17 cellular contexts compared by ENCODE assay signal in the genomic region with DNA sequence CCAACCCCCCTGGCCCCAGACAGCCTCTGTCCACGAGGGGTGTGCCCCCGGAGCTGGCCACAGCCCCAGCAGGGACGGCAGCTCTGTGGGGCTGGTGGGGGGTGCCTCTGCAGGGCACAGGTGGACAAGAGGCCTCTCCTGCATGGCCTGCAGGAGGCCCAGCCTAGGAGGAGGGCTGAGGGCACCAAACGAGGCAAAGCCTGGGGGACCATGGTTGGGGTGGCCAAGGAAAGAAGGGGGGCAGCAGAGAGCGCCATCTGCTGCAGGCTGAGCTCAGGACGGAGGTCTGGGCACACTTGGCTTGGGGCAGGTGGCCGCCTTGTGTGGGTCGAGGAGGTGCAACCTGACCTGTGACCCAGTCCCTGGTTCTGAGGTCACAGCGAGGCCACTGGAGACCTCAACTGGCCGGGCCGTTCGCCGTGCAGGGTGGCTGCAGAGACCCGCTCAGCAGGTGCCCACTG. TPM values are rescaled to one million over a fixed set of nuclear protein-coding genes. Genes with fewer than 3 reads are reported as not detected.
DNase-seq lines count a peak whose midpoint lies in the region; ATAC-seq, FAIRE-seq and TF ChIP-seq lines count a peak whose summit lies in the region.
"Had no signal": no experiment of that assay in that cellular context is flagged by ENCODE, and none has a peak within 500 bp of the region (broad histone marks: within the 10 kb centered on the region; RNA-seq: fewer than 3 reads in every experiment).

No MANE protein-coding gene starts in this region.

- TF ChIP-seq RAD21 in K562 (CRISPR knock-in tag; conservative IDR thresholded peaks at IDR 0.05 in 1 of 2, IDR thresholded peaks at IDR 0.05 in 1 of 2) = no peak

- H4K20me1 ChIP-seq in Karpas-422 (ENCODE audit: insufficient read depth, low read depth, low read length) (no peaks in the 10 kb centered on the region), K562 (replicated peaks; ENCODE audit: control insufficient read depth, insufficient read depth, low read length) (0 out of 2 replicates have a peak, but pooled peaks cover 4% of the 10 kb centered on the region)

- H3K79me2 ChIP-seq in Karpas-422 (ENCODE audit: low read length) (no peaks in the 10 kb centered on the region), K562 (ENCODE audit: control insufficient read depth, insufficient read depth, low read length) (no peaks in the 10 kb centered on the region)
- H3K79me2 ChIP-seq: hepatocyte had no signal

- no TSS peak for BruUV-seq in K562 (replicated peaks; lab: Mats Ljungman, UMichigan)

- no peak for TF ChIP-seq EP300 in K562 (IDR thresholded peaks at IDR 0.05; ENCODE audit: low read length)

- H3K4me1 ChIP-seq in Karpas-422 (ENCODE audit: low read length) (peaks cover 29% of the 10 kb centered on the region), K562 (replicated peaks in 1 of 2; ENCODE audit: control insufficient read depth in 2 of 2, insufficient read depth in 2 of 2, low read length in 2 of 2) (peaks cover 12 to 79% of the 10 kb centered on the region in 2 experiments; a peak in 3 of 5 replicates)

- H3K9me2 ChIP-seq in Karpas-422 (replicated peaks; ENCODE audit: insufficient read depth, low read length) = no peaks in the 10 kb centered on the region

- TF ChIP-seq POLR2A in K562 (conservative IDR thresholded peaks at IDR 0.05) = no peak

- no peak overlapping the region for H3K4me3 ChIP-seq in Karpas-422 (ENCODE audit: low read length)
- H3K4me3 ChIP-seq in K562 = no peak overlapping the region
- no peak overlapping the region for H3K4me3 ChIP-seq in retinal pigment epithelial cell (ENCODE audit: low read length)
- H3K4me3 ChIP-seq: hepatocyte, smooth muscle cell had no signal

- WGBS in K562 (ENCODE audit: insufficient coverage, low coverage, missing lambda C conversion rate) = 68% methylated on average over 14 of the region's 14 CpGs

- H3K9ac ChIP-seq in Karpas-422 (ENCODE audit: low read length) (no peak overlapping the region), K562 (ENCODE audit: insufficient read depth in 1 of 2, low read depth in 2 of 2, low read length in 2 of 2) (peak overlapping the region in 1 of 2 experiments; percentile 1; a peak in 1 of 4 replicates)

- TF ChIP-seq CTCF in GM12874 (IDR thresholded peaks at IDR 0.05; ENCODE audit: insufficient read depth, low read depth, low read length) (peak; percentile 20; the same call in 1 of the 2 replicates), K562 (IDR thresholded peaks at IDR 0.05 in 2 of 3, conservative IDR thresholded peaks at IDR 0.05 in 1 of 3; ENCODE audit: insufficient read depth in 2 of 3, low read depth in 1 of 3, low read length in 3 of 3) (peak in 2 of 3 experiments; percentile 20 to 25; a peak in 3 of 6 replicates), retinal pigment epithelial cell (conservative IDR thresholded peaks at IDR 0.05; ENCODE audit: low read depth, low read length) (peak; percentile 14)

- H3K27ac ChIP-seq in Karpas-422 (ENCODE audit: low read length) = no peak overlapping the region
- H3K27ac ChIP-seq in K562 (ENCODE audit: extremely low read depth, low read depth, low read length) = no peak overlapping the region
- H3K27ac ChIP-seq: hepatocyte, RWPE1 had no signal

- intact Hi-C loops in K562 (cut with micrococcal nuclease) = no loop called here

- in situ Hi-C loops in K562 (cut with MboI) = no loop called here

- H2AFZ ChIP-seq in Karpas-422 (ENCODE audit: low read length) (no peak overlapping the region), K562 (ENCODE audit: low read depth, low read length) (no peak overlapping the region)
- H2AFZ ChIP-seq: hepatocyte had no signal

- H3K36me3 ChIP-seq in Karpas-422 (ENCODE audit: insufficient read depth, low read length) (no peaks in the 10 kb centered on the region), K562 (ENCODE audit: control insufficient read depth, insufficient read depth, low read length) (no peaks in the 10 kb centered on the region)

- POLR2A ChIA-PET in K562 (lab: Yijun Ruan, JAX) = interaction anchor here (0.6 kb wide), 1 partner anchor 99 kb away, joined by 3 read pairs; no protein-coding TSS in a partner anchor

- H3K4me2 ChIP-seq in Karpas-422 (ENCODE audit: low read depth, low read length, poor library complexity, severe bottlenecking) (no peak overlapping the region), K562 (ENCODE audit: insufficient read depth, low read length) (no peak overlapping the region)
- H3K4me2 ChIP-seq: hepatocyte, smooth muscle cell had no signal

- no peaks in the 10 kb centered on the region for H3K9me3 ChIP-seq in Karpas-422 (ENCODE audit: low read length)
- H3K9me3 ChIP-seq in K562 (replicated peaks; ENCODE audit: control insufficient read depth, insufficient read depth, low read depth, low read length) = no peaks in the 10 kb centered on the region

- H3K27me3 ChIP-seq in Karpas-422 (ENCODE audit: low read length) (no peaks in the 10 kb centered on the region), K562 (ENCODE audit: control insufficient read depth in 2 of 2, insufficient read depth in 2 of 2, low read length in 2 of 2) (no peaks in the 10 kb centered on the region; a peak in 1 of 5 replicates)
- H3K27me3 ChIP-seq: hepatocyte had no signal

- peak; percentile 55 for DNase-seq in Karpas-422
- DNase-seq in K562 (ENCODE audit: extremely low read depth in 1 of 4, low spot score in 3 of 4) = no peak
- no peak for DNase-seq in retinal pigment epithelial cell (ENCODE audit: low read depth)
- no peak for DNase-seq in GF-D8 (lab: John Stamatoyannopoulos, UW)
- DNase-seq in T1000 (lab: John Stamatoyannopoulos, UW) = no peak
- DNase-seq: activated CD4-positive, alpha-beta memory T cell treated with anti-CD3 and anti-CD28 coated beads for 36 hours; activated naive CD4-positive, alpha-beta T cell treated with anti-CD3 and anti-CD28 coated beads for 36 hours; activated T-cell treated with anti-CD3 and anti-CD28 coated beads, Interleukin-2, amount 50 U/mL, for 1 hour; AML-193; stimulated activated CD8-positive, alpha-beta memory T cell treated with anti-CD3 and anti-CD28 coated beads, Interleukin-4, amount 100 ng/mL, for 48 hours had no signal

- CTCF ChIA-PET in K562 (lab: Yijun Ruan, JAX; ENCODE audit: low intra/inter-chr PET ratio) = no interaction called here

- ATAC-seq in K562 = no peak
- ATAC-seq in HG02938 (IDR thresholded peaks at IDR 0.05; ENCODE audit: unreplicated experiment) = no peak

- FAIRE-seq in K562 (lab: Jason Lieb, UNC) = no peak
- FAIRE-seq: colon, endometrium had no signal

- H3K9me1 ChIP-seq in K562 (ENCODE audit: control insufficient read depth, insufficient read depth, low read length) = no peaks in the 10 kb centered on the region

RNA-seq across cellular contexts. Expression of a gene that starts 27.3 kb away (rescaled TPM):
- total RNA-seq in Karpas-422 (2014; rRNA removed; shearing (Covaris generic); ENCODE audit: low replicate concordance) = 26.2 and 28.8 TPM in 2 replicates
- 200 and 398 TPM in 2 replicates for total RNA-seq in K562 (2011; cell fraction: chromatin; rRNA removed; ENCODE audit: low replicate concordance)
- total RNA-seq in K562 (2011; cell fraction: nucleolus; rRNA removed) = 176 and 196 TPM in 2 replicates
- total RNA-seq in K562 (2011; cell fraction: nucleoplasm; rRNA removed) = 186 and 220 TPM in 2 replicates
- total RNA-seq in K562 (2014; rRNA removed) = 68.6 and 84.3 TPM in 2 replicates
- total RNA-seq in K562 (2014; rRNA removed; fragmentation: Illumina TruSeq; extraction: Trizol) = 40.5 and 48.5 TPM in 2 replicates
- 51.6 and 52.9 TPM in 2 replicates for total RNA-seq in K562 (2015; rRNA removed; fragmentation: Illumina TruSeq; extraction: Trizol)
- 89.1 and 105 TPM in 2 replicates for total RNA-seq in K562 (2021)
- polyA plus RNA-seq in K562 (2011; rRNA removed) = 38.0 and 47.3 TPM in 2 replicates
- 22.9 and 23.5 TPM in 2 replicates for polyA plus RNA-seq in K562 (2011; cell fraction: cytosol; rRNA removed)
- polyA plus RNA-seq in K562 (2011; cell fraction: nucleus; rRNA removed) = 233 and 286 TPM in 2 replicates
- polyA plus RNA-seq in K562 (2012) = 35.6 and 62.2 TPM in 2 replicates
- 79.7 and 97.5 TPM in 2 replicates for polyA plus RNA-seq in K562 (2014; fragmentation: Illumina TruSeq; extraction: Trizol)
- polyA plus RNA-seq in K562 (2014; fragmentation: Nextera tagmentation; extraction: Ambion mirVana) = 1 to 10 TPM in 1 of 2 experiments, under 1 TPM in 1; 0.89 to 1.8 TPM
- polyA plus RNA-seq in K562 (2014; rRNA removed) = 60.2 and 64.7 TPM in 2 replicates
- 23.9 and 28.6 TPM in 2 replicates for polyA minus RNA-seq in K562 (2011; rRNA and poly(A)+ RNA removed)
- 20.8 and 22.0 TPM in 2 replicates for polyA minus RNA-seq in K562 (2011; cell fraction: cytosol; rRNA and poly(A)+ RNA removed)
- 66.5 and 104 TPM in 2 replicates for polyA minus RNA-seq in K562 (2011; cell fraction: nucleus; rRNA and poly(A)+ RNA removed)

RNA-seq across cellular contexts. Expression of a gene that starts 40.5 kb away (rescaled TPM):
- total RNA-seq in Karpas-422 (2014; rRNA removed; shearing (Covaris generic); ENCODE audit: low replicate concordance) = 17.6 and 28.0 TPM in 2 replicates
- total RNA-seq in K562 (2011; cell fraction: chromatin; rRNA removed; ENCODE audit: low replicate concordance) = 10.6 and 21.9 TPM in 2 replicates
- total RNA-seq in K562 (2011; cell fraction: nucleolus; rRNA removed) = 19.5 and 22.0 TPM in 2 replicates
- 18.3 and 24.3 TPM in 2 replicates for total RNA-seq in K562 (2011; cell fraction: nucleoplasm; rRNA removed)
- 23.1 and 29.0 TPM in 2 replicates for total RNA-seq in K562 (2014; rRNA removed)
- total RNA-seq in K562 (2014; rRNA removed; fragmentation: Illumina TruSeq; extraction: Trizol) = 20.8 and 21.1 TPM in 2 replicates
- 31.7 and 34.9 TPM in 2 replicates for total RNA-seq in K562 (2015; rRNA removed; fragmentation: Illumina TruSeq; extraction: Trizol)
- total RNA-seq in K562 (2021) = 43.5 and 48.1 TPM in 2 replicates
- polyA plus RNA-seq in K562 (2011; rRNA removed) = 46.6 and 58.0 TPM in 2 replicates
- polyA plus RNA-seq in K562 (2011; cell fraction: cytosol; rRNA removed) = 74.4 and 80.8 TPM in 2 replicates
- 36.5 and 43.3 TPM in 2 replicates for polyA plus RNA-seq in K562 (2011; cell fraction: nucleus; rRNA removed)
- polyA plus RNA-seq in K562 (2012) = 76.9 and 118 TPM in 2 replicates
- 64.2 and 79.8 TPM in 2 replicates for polyA plus RNA-seq in K562 (2014; fragmentation: Illumina TruSeq; extraction: Trizol)
- 10 to 100 TPM; 12.4 to 17.1 TPM for polyA plus RNA-seq in K562 (2014; fragmentation: Nextera tagmentation; extraction: Ambion mirVana)
- 65.0 and 67.8 TPM in 2 replicates for polyA plus RNA-seq in K562 (2014; rRNA removed)
- 33.5 and 37.4 TPM in 2 replicates for polyA minus RNA-seq in K562 (2011; rRNA and poly(A)+ RNA removed)
- polyA minus RNA-seq in K562 (2011; cell fraction: cytosol; rRNA and poly(A)+ RNA removed) = 14.2 and 21.7 TPM in 2 replicates
- 9.0 and 14.1 TPM in 2 replicates for polyA minus RNA-seq in K562 (2011; cell fraction: nucleus; rRNA and poly(A)+ RNA removed)

RNA-seq across cellular contexts. Expression of a gene that starts 48.4 kb away (rescaled TPM):
- 29.0 and 42.2 TPM in 2 replicates for total RNA-seq in Karpas-422 (2014; rRNA removed; shearing (Covaris generic); ENCODE audit: low replicate concordance)
- 91.3 and 152 TPM in 2 replicates for total RNA-seq in K562 (2011; cell fraction: chromatin; rRNA removed; ENCODE audit: low replicate concordance)
- 92.9 and 103 TPM in 2 replicates for total RNA-seq in K562 (2011; cell fraction: nucleolus; rRNA removed)
- 104 and 106 TPM in 2 replicates for total RNA-seq in K562 (2011; cell fraction: nucleoplasm; rRNA removed)
- total RNA-seq in K562 (2014; rRNA removed) (41.3 and 50.4 TPM in 2 replicates), K562 (2014; rRNA removed; fragmentation: Illumina TruSeq; extraction: Trizol) (27.3 and 28.6 TPM in 2 replicates), K562 (2015; rRNA removed; fragmentation: Illumina TruSeq; extraction: Trizol) (33.7 and 35.7 TPM in 2 replicates), K562 (2021) (88.4 and 90.1 TPM in 2 replicates)
- polyA plus RNA-seq in K562 (2011; rRNA removed) (48.3 and 63.4 TPM in 2 replicates), K562 (2014; fragmentation: Illumina TruSeq; extraction: Trizol) (33.2 and 48.4 TPM in 2 replicates), K562 (2014; fragmentation: Nextera tagmentation; extraction: Ambion mirVana) (1 to 10 TPM; 1.5 TPM), K562 (2014; rRNA removed) (46.6 and 50.1 TPM in 2 replicates)
- 66.5 and 76.4 TPM in 2 replicates for polyA plus RNA-seq in K562 (2011; cell fraction: cytosol; rRNA removed)
- polyA plus RNA-seq in K562 (2011; cell fraction: nucleus; rRNA removed) = 70.1 and 87.0 TPM in 2 replicates
- 42.6 and 65.7 TPM in 2 replicates for polyA plus RNA-seq in K562 (2012)
- polyA minus RNA-seq in K562 (2011; rRNA and poly(A)+ RNA removed) = 40.0 and 57.0 TPM in 2 replicates
- 48.7 and 66.4 TPM in 2 replicates for polyA minus RNA-seq in K562 (2011; cell fraction: cytosol; rRNA and poly(A)+ RNA removed)
- 26.1 and 32.4 TPM in 2 replicates for polyA minus RNA-seq in K562 (2011; cell fraction: nucleus; rRNA and poly(A)+ RNA removed)
